8 cellular contexts compared by ENCODE assay signal in genomic region chr14:93231129-93231979, GRCh38. TPM values are rescaled to one million over a fixed set of nuclear protein-coding genes. Genes with fewer than 3 reads are reported as not detected.
DNase-seq lines count a peak whose midpoint lies in the region; ATAC-seq and TF ChIP-seq lines count a peak whose summit lies in the region.

No MANE protein-coding gene starts in this region.

- H3K27me3 ChIP-seq in gastrocnemius medialis (no peaks in the 10 kb centered on the region), MM.1S (replicated peaks; ENCODE audit: insufficient read depth, low read length) (no peaks in the 10 kb centered on the region)

- H3K4me2 ChIP-seq in MM.1S (ENCODE audit: low read depth, low read length): no peak overlapping the region

- H3K36me3 ChIP-seq in gastrocnemius medialis (peaks cover 0 to 25% of the 10 kb centered on the region in 2 donors), MM.1S (replicated peaks; ENCODE audit: insufficient read depth, low read length) (no peaks in the 10 kb centered on the region)

- intact Hi-C loops in gastrocnemius medialis (cut with DNase I; ENCODE audit: low total_unique reads): no loop called here

- H3K9me3 Mint-ChIP-seq in activated T-cell treated with anti-CD3 and anti-CD28 coated beads, Interleukin-2, amount 50 U/mL, for 4 hours: no peaks in the 10 kb centered on the region
- H3K9me3 Mint-ChIP-seq in WTC11: peaks cover 4% of the 10 kb centered on the region; the same call in 1 of the 2 replicates

- H3K4me1 ChIP-seq in gastrocnemius medialis (no peaks in the 10 kb centered on the region), MM.1S (ENCODE audit: low read length) (no peaks in the 10 kb centered on the region)

- H3K27me3 Mint-ChIP-seq in activated T-cell treated with anti-CD3 and anti-CD28 coated beads, Interleukin-2, amount 50 U/mL, for 4 hours (ENCODE audit: low read depth): peaks cover 8% of the 10 kb centered on the region
- no peaks in the 10 kb centered on the region for H3K27me3 Mint-ChIP-seq in WTC11 (ENCODE audit: low read depth)

- peak overlapping the region; percentile 70 for H3K4me3 Mint-ChIP-seq in activated T-cell treated with anti-CD3 and anti-CD28 coated beads, Interleukin-2, amount 50 U/mL, for 4 hours
- H3K4me3 Mint-ChIP-seq in WTC11: no peak overlapping the region

- H4K20me1 ChIP-seq in MM.1S (ENCODE audit: insufficient read depth, low read length): no peaks in the 10 kb centered on the region

- CTCF ChIA-PET in WTC11 (lab: Charles Lee): interaction anchor here (1.7 to 2.0 kb wide), 2 partner anchors 24 to 388 kb away, joined by 5 to 6 read pairs; partner anchors contain the start of genes GON7 and UBR7

- no peaks in the 10 kb centered on the region for H3K79me2 ChIP-seq in MM.1S (ENCODE audit: low read length)

- no peak overlapping the region for H2AFZ ChIP-seq in MM.1S (ENCODE audit: low read length)

- TF ChIP-seq CTCF in WTC11 (IDR thresholded peaks at IDR 0.05): no peak
- no peak for TF ChIP-seq CTCF in gastrocnemius medialis (IDR thresholded peaks at IDR 0.05 in 4 of 5, conservative IDR thresholded peaks at IDR 0.05 in 1 of 5)
- TF ChIP-seq CTCF in MM.1S (IDR thresholded peaks at IDR 0.05; ENCODE audit: low read length): no peak

- peaks cover 19% of the 10 kb centered on the region for H3K36me3 Mint-ChIP-seq in activated T-cell treated with anti-CD3 and anti-CD28 coated beads, Interleukin-2, amount 50 U/mL, for 4 hours (ENCODE audit: insufficient read depth)
- H3K36me3 Mint-ChIP-seq in WTC11: peaks cover 23% of the 10 kb centered on the region

- H3K4me3 ChIP-seq in gastrocnemius medialis (peak overlapping the region; percentile 37 to 61 (median 39)), MM.1S (ENCODE audit: low read length) (no peak overlapping the region)

- ATAC-seq in activated T-cell treated with anti-CD3 and anti-CD28 coated beads, Interleukin-2, amount 50 U/mL, for 4 hours: peak in 1 of 2 donors; percentile 63
- ATAC-seq in WTC11: no peak
- ATAC-seq in gastrocnemius medialis: no peak

- no peaks in the 10 kb centered on the region for H3F3A ChIP-seq in MM.1S (ENCODE audit: insufficient read depth, low read length)

- POLR2A ChIA-PET in WTC11 (lab: Charles Lee): no interaction called here

- H3K9me3 ChIP-seq in gastrocnemius medialis (no peaks in the 10 kb centered on the region), MM.1S (replicated peaks; ENCODE audit: insufficient read depth, low read length) (no peaks in the 10 kb centered on the region)

- H3K27ac ChIP-seq in gastrocnemius medialis (no peak overlapping the region), MM.1S (ENCODE audit: low read length) (no peak overlapping the region)

- H3K9me2 ChIP-seq in MM.1S (replicated peaks; ENCODE audit: insufficient read depth, low read length): no peaks in the 10 kb centered on the region

- peaks cover 16% of the 10 kb centered on the region for H3K4me1 Mint-ChIP-seq in activated T-cell treated with anti-CD3 and anti-CD28 coated beads, Interleukin-2, amount 50 U/mL, for 4 hours (ENCODE audit: low read depth)
- H3K4me1 Mint-ChIP-seq in WTC11: no peaks in the 10 kb centered on the region

- TF ChIP-seq POLR2A in gastrocnemius medialis (IDR thresholded peaks at IDR 0.05): no peak

- no peak overlapping the region for H3K27ac Mint-ChIP-seq in WTC11

- DNase-seq in activated T-cell treated with anti-CD3 and anti-CD28 coated beads, Interleukin-2, amount 50 U/mL, for 4 hours: no peak
- DNase-seq in activated T-cell treated with anti-CD3 and anti-CD28 coated beads for 4 hours: no peak
- DNase-seq in WTC11 (ENCODE audit: low spot score): no peak
- DNase-seq in glomerular visceral epithelial cell (ENCODE audit: extremely low spot score): peak; percentile 24
- DNase-seq in gastrocnemius medialis: no peak
- DNase-seq in NCI-H2081 (lab: John Stamatoyannopoulos, UW): no peak
- no peak for DNase-seq in MM.1S
- no peak for DNase-seq in central memory CD4-positive, alpha-beta T cell

- in situ Hi-C loops in gastrocnemius medialis (cut with MboI; ENCODE audit: low sequenced_read_pairs in 4 of 4): no loop called here

- H3K9ac ChIP-seq in MM.1S (ENCODE audit: low read length): no peak overlapping the region

TF ChIP-seq in WTC11, 78 proteins besides CTCF, POLR2A, EP300 and RAD21:
- TF ChIP-seq USF2 (CRISPR knock-in tag; IDR thresholded peaks at IDR 0.05): peak; percentile 47; the same call in 1 of the 2 replicates
- TF ChIP-seq HMGXB4 (CRISPR knock-in tag; IDR thresholded peaks at IDR 0.05): no peak
TF ChIP-seq in WTC11: peak in this region for 1.

RNA-seq across cellular contexts. Expression of gene UBR7, which starts 24.3 kb away (rescaled TPM):
- 10 to 100 TPM; 25.4 to 30.2 (median 27.0) TPM for total RNA-seq in activated T-cell treated with anti-CD3 and anti-CD28 coated beads, Interleukin-2, amount 50 U/mL, for 4 hours
- total RNA-seq in WTC11 (2021) (21.1 to 28.9 TPM (median 24.0 TPM) in 3 replicates), gastrocnemius medialis (10 to 100 TPM; 14.8 to 36.4 (median 27.4) TPM)

RNA-seq across cellular contexts. Expression of gene GON7, which starts 24.5 kb away (rescaled TPM):
- 10 to 100 TPM; 16.0 to 17.7 (median 16.9) TPM for total RNA-seq in activated T-cell treated with anti-CD3 and anti-CD28 coated beads, Interleukin-2, amount 50 U/mL, for 4 hours
- 7.1 to 8.0 TPM (median 7.4 TPM) in 3 replicates for total RNA-seq in WTC11 (2021)
- 10 to 100 TPM in 2 of 4 donors, 1 to 10 TPM in 2; 8.3 to 17.9 (median 11.1) TPM for total RNA-seq in gastrocnemius medialis

RNA-seq across cellular contexts. Expression of gene LYSET, which starts 46.2 kb away (rescaled TPM):
- 10 to 100 TPM; 20.0 to 21.0 (median 20.7) TPM for total RNA-seq in activated T-cell treated with anti-CD3 and anti-CD28 coated beads, Interleukin-2, amount 50 U/mL, for 4 hours
- total RNA-seq in WTC11 (2021): 24.7 to 25.6 TPM (median 25.5 TPM) in 3 replicates
- total RNA-seq in gastrocnemius medialis: 10 to 100 TPM in 3 of 4 donors, 1 to 10 TPM in 1; 9.7 to 16.0 (median 14.0) TPM

RNA-seq across cellular contexts. Expression of gene MOAP1, which starts 46.7 kb away (rescaled TPM):
- total RNA-seq in activated T-cell treated with anti-CD3 and anti-CD28 coated beads, Interleukin-2, amount 50 U/mL, for 4 hours: 10 to 100 TPM; 15.9 to 19.3 (median 16.8) TPM
- total RNA-seq in WTC11 (2021): 16.7 to 18.1 TPM (median 17.2 TPM) in 3 replicates
- 10 to 100 TPM; 31.1 to 41.9 (median 32.2) TPM for total RNA-seq in gastrocnemius medialis
